ENCODE assay signal across 23 cellular contexts in the genomic region with DNA sequence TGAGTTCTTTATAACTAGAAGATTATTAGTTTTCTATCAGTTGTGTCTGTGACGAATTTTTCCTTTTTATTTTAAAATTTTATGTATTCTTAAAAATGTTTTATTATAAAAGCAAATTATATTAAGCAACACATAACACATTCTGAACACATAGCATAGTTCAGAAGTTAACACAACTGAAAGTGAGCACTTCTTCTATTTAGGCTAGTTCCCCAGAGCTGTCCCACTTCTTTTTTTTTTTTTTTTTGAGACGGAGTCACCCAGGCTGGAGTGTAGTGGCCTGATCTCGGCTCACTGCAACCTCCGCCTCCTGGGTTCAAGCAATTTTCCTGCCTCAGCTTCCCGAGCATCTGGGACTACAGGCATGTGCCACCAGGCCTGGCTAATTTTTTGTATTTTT.
"Had no signal": no experiment of that assay in that cellular context is flagged by ENCODE, and none has a peak within 500 bp of the region (broad histone marks: within the 10 kb centered on the region; RNA-seq: fewer than 3 reads in every experiment).

No MANE protein-coding gene starts in this region.

- H3K36me3 ChIP-seq: adrenal gland, ascending aorta, brain microvascular endothelial cell, left ventricle myocardium inferior, vagina had no signal

- H3K27ac ChIP-seq: ascending aorta, brain microvascular endothelial cell, foreskin keratinocyte, left ventricle myocardium inferior, right lobe of liver, testis, vagina had no signal

- H3K36me3 Mint-ChIP-seq: activated naive CD8-positive, alpha-beta T cell; stimulated activated naive B cell treated with anti-CD40 and anti-IgM and Interleukin-4, amounts not matched to agents 10 μg/mL and 1 μg/mL and 100 μg/mL, for 72 hours had no signal

- H3K4me3 ChIP-seq: adrenal gland, ascending aorta, left ventricle myocardium inferior, mucosa of descending colon, right lobe of liver, skin epidermis, testis, vagina had no signal

- H3K4me3 Mint-ChIP-seq: activated CD8-positive, alpha-beta T cell treated with anti-CD3 and anti-CD28 coated beads, Interleukin-2, amount 10 ng/mL, durations not matched to agents 7 days and 5 days; activated naive CD8-positive, alpha-beta T cell; stimulated activated naive B cell treated with anti-CD40 and anti-IgM and Interleukin-4, amounts not matched to agents 10 μg/mL and 1 μg/mL and 100 μg/mL, for 72 hours; T-helper 2 cell treated with Interferon-gamma antibody and Interleukin-4, amounts not matched to agents 5 μg/mL and 100 μg/mL, for 36 hours had no signal

- H3K9me3 ChIP-seq: adrenal gland, ascending aorta, left ventricle myocardium inferior, mucosa of descending colon, right lobe of liver, testis, vagina had no signal

- DNase-seq: activated CD4-positive, alpha-beta T cell treated with anti-CD3 and anti-CD28 coated beads for 1 hour; activated CD4-positive, alpha-beta T cell treated with anti-CD3 and anti-CD28 coated beads, Interleukin-2, amount 50 U/mL, for 1 hour; activated CD8-positive, alpha-beta T cell treated with anti-CD3 and anti-CD28 coated beads, Interleukin-2, amount 10 ng/mL, durations not matched to agents 7 days and 5 days; brain microvascular endothelial cell; central memory CD4-positive, alpha-beta T cell; effector memory CD4-positive, alpha-beta T cell; foreskin keratinocyte; kidney glomerular epithelial cell; left ventricle myocardium inferior; mammary epithelial cell; mucosa of descending colon; nucleus accumbens; right lobe of liver; stimulated activated CD4-positive, alpha-beta T cell treated with anti-CD3 and anti-CD28 coated beads, Interleukin-15, amount 100 ng/mL, for 24 hours; stimulated activated naive B cell treated with anti-CD40 and anti-IgM and Interleukin-4, amounts not matched to agents 10 μg/mL and 1 μg/mL and 100 μg/mL, for 72 hours; testis; trophoblast cell had no signal

- H3K27me3 Mint-ChIP-seq: activated naive CD8-positive, alpha-beta T cell; stimulated activated naive B cell treated with anti-CD40 and anti-IgM and Interleukin-4, amounts not matched to agents 10 μg/mL and 1 μg/mL and 100 μg/mL, for 72 hours had no signal

- ATAC-seq: activated CD8-positive, alpha-beta T cell treated with anti-CD3 and anti-CD28 coated beads, Interleukin-2, amount 10 ng/mL, durations not matched to agents 7 days and 5 days; foreskin keratinocyte; mucosa of descending colon had no signal

- H3K4me1 ChIP-seq: ascending aorta, foreskin keratinocyte, left ventricle myocardium inferior, right lobe of liver, vagina had no signal

- H3K4me1 Mint-ChIP-seq: stimulated activated naive B cell treated with anti-CD40 and anti-IgM and Interleukin-4, amounts not matched to agents 10 μg/mL and 1 μg/mL and 100 μg/mL, for 72 hours had no signal

- H3K27me3 ChIP-seq: adrenal gland, ascending aorta, brain microvascular endothelial cell, foreskin keratinocyte, right lobe of liver, testis, vagina had no signal

- H3K27ac Mint-ChIP-seq: activated CD8-positive, alpha-beta T cell treated with anti-CD3 and anti-CD28 coated beads, Interleukin-2, amount 10 ng/mL, durations not matched to agents 7 days and 5 days; activated naive CD8-positive, alpha-beta T cell; stimulated activated naive B cell treated with anti-CD40 and anti-IgM and Interleukin-4, amounts not matched to agents 10 μg/mL and 1 μg/mL and 100 μg/mL, for 72 hours; T-helper 2 cell treated with Interferon-gamma antibody and Interleukin-4, amounts not matched to agents 5 μg/mL and 100 μg/mL, for 36 hours had no signal

- H3K9me3 Mint-ChIP-seq: stimulated activated naive B cell treated with anti-CD40 and anti-IgM and Interleukin-4, amounts not matched to agents 10 μg/mL and 1 μg/mL and 100 μg/mL, for 72 hours; T-helper 2 cell treated with Interferon-gamma antibody and Interleukin-4, amounts not matched to agents 5 μg/mL and 100 μg/mL, for 36 hours had no signal
